Comparison of ENCODE assay signal across 8 cellular contexts in the genomic region with DNA sequence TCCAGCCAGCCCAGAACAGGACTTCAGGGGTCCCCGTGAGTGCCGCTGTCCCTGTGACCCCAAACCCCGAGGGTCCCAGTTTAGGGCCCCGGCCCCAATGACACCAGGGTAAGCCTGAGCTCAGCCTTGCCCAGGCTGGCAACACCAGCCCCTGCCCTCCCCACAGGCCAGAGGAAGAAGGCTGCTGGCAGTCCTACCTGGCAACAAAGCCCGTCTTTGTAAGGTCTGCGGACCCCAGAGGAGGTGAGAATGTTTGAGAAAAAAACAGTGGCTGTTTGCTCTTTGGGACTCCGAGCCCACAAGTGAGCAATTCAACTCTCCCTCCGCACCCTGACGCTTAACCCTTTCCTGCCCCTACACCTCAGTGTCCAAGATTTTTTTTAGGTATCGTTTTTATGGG. TPM values are rescaled to one million over a fixed set of nuclear protein-coding genes. Genes with fewer than 3 reads are reported as not detected.
A peak's percentile ranks its signal among the peaks of the same experiment; 100 is the strongest.
DNase-seq lines count a peak whose midpoint lies in the region; TF ChIP-seq lines count a peak whose summit lies in the region.

No MANE protein-coding gene starts in this region.

- TF ChIP-seq EP300 in tibial nerve (IDR thresholded peaks at IDR 0.05), result no peak

- CTCF ChIA-PET in CD8-positive, alpha-beta memory T cell (lab: Charles Lee), result interaction anchor here (0.6 to 1.7 kb wide), 4 partner anchors 26 to 312 kb away, joined by 3 to 6 read pairs (median 4); no protein-coding TSS in a partner anchor

- no peak overlapping the region for H2AK5ac ChIP-seq in mesendoderm (ENCODE audit: low read length)

- H3K4me3 ChIP-seq in CD8-positive, alpha-beta memory T cell (ENCODE audit: low read length), result peak overlapping the region; percentile 63
- peak overlapping the region; percentile 73 for H3K4me3 ChIP-seq in MG63
- peak overlapping the region; percentile 35 for H3K4me3 ChIP-seq in mesendoderm (ENCODE audit: low read length)
- peak overlapping the region; percentile 57 to 78 (median 75) for H3K4me3 ChIP-seq in tibial nerve

- POLR2A ChIA-PET in CD8-positive, alpha-beta memory T cell (lab: Charles Lee), result no interaction called here

- peak overlapping the region in 7 of 8 donors; percentile 41 to 90 (median 63) for H3K27ac Mint-ChIP-seq in CD8-positive, alpha-beta memory T cell

- peak overlapping the region; percentile 29 for H3K23ac ChIP-seq in mesendoderm (ENCODE audit: low read length)

- no peaks in the 10 kb centered on the region for H3K27me3 Mint-ChIP-seq in CD8-positive, alpha-beta memory T cell

- no peak for TF ChIP-seq POLR2A in tibial nerve (IDR thresholded peaks at IDR 0.05)

- H3K4me3 Mint-ChIP-seq in CD8-positive, alpha-beta memory T cell, result peak overlapping the region; percentile 77 to 89 (median 85)

- H3K9ac ChIP-seq in mesendoderm (ENCODE audit: low read length), result peak overlapping the region; percentile 82

- WGBS in mesendoderm (ENCODE audit: extremely low coverage, insufficient coverage, low lambda C conversion rate), result no CpG with 5 or more reads among the region's 10 CpGs
- WGBS in tibial nerve, 2 donors, result 1% methylated on average over 10 of the region's 10 CpGs

- no peak overlapping the region for H4K5ac ChIP-seq in mesendoderm (ENCODE audit: low read length)

- H3K9me3 Mint-ChIP-seq in CD8-positive, alpha-beta memory T cell, result no peaks in the 10 kb centered on the region

- peak overlapping the region; percentile 98 for H3K18ac ChIP-seq in mesendoderm (ENCODE audit: low read length)

- H3K4ac ChIP-seq in mesendoderm (ENCODE audit: low read depth, low read length), result peak overlapping the region; percentile 60

- H3K79me2 ChIP-seq in mesendoderm (ENCODE audit: control insufficient read depth, insufficient read depth, low read length), result peaks cover 56% of the 10 kb centered on the region

- H2BK15ac ChIP-seq in mesendoderm (replicated peaks; ENCODE audit: low read depth), result no peak overlapping the region

- peak overlapping the region; percentile 51 for H2BK120ac ChIP-seq in mesendoderm (ENCODE audit: low read depth, low read length)

- H3K56ac ChIP-seq in mesendoderm (ENCODE audit: low read length), result peak overlapping the region; percentile 87

- no peak overlapping the region for H2BK5ac ChIP-seq in mesendoderm (ENCODE audit: low read length)

- H3K79me1 ChIP-seq in mesendoderm (ENCODE audit: low read length), result peaks cover 8% of the 10 kb centered on the region

- peaks cover 24% of the 10 kb centered on the region for H3K4me1 ChIP-seq in CD8-positive, alpha-beta memory T cell (ENCODE audit: insufficient read depth, low read length)
- no peaks in the 10 kb centered on the region for H3K4me1 ChIP-seq in mesendoderm (ENCODE audit: control insufficient read depth, low read depth, low read length)
- peaks cover 0 to 46% (median 30%) of the 10 kb centered on the region in 4 donors for H3K4me1 ChIP-seq in tibial nerve

- H3K27me3 ChIP-seq in CD8-positive, alpha-beta memory T cell (ENCODE audit: insufficient read depth, low read length, poor library complexity, severe bottlenecking), result no peaks in the 10 kb centered on the region
- H3K27me3 ChIP-seq in MG63, result no peaks in the 10 kb centered on the region
- H3K27me3 ChIP-seq in mesendoderm (ENCODE audit: insufficient read depth, low read length, poor library complexity), result no peaks in the 10 kb centered on the region
- no peaks in the 10 kb centered on the region for H3K27me3 ChIP-seq in tibial nerve

- H3K9me3 ChIP-seq in CD8-positive, alpha-beta memory T cell (ENCODE audit: low read length), result no peaks in the 10 kb centered on the region
- H3K9me3 ChIP-seq in MG63 (no peaks in the 10 kb centered on the region), tibial nerve (no peaks in the 10 kb centered on the region)

- peak in 1 of 5 donors; percentile 17 for DNase-seq in CD8-positive, alpha-beta memory T cell
- DNase-seq in MG63, result no peak
- peak in 7 of 61 donors; percentile 38 to 71 (median 49) for DNase-seq in caudate nucleus (lab: John Stamatoyannopoulos, UW)
- DNase-seq in mesendoderm, result peak; percentile 56
- DNase-seq in tibial nerve (ENCODE audit: low spot score in 2 of 2), result no peak
- DNase-seq in islet precursor cell, result no peak
- DNase-seq in stimulated activated naive CD4-positive, alpha-beta T cell treated with Interleukin-2 at 50 U/mL for 16 hours (lab: John Stamatoyannopoulos, UW), result no peak
- DNase-seq in NCI-H146 (lab: John Stamatoyannopoulos, UW), result no peak

- no peak overlapping the region for H3K27ac ChIP-seq in CD8-positive, alpha-beta memory T cell (ENCODE audit: low read depth, low read length)
- H3K27ac ChIP-seq in caudate nucleus (ENCODE audit: low read depth, low read length) (peak overlapping the region; percentile 92), mesendoderm (ENCODE audit: low read depth, low read length) (peak overlapping the region; percentile 81), tibial nerve (peak overlapping the region; percentile 78 to 97 (median 85))

- H3K4me2 ChIP-seq in mesendoderm (ENCODE audit: low read length), result peak overlapping the region; percentile 35

- H3K36me3 Mint-ChIP-seq in CD8-positive, alpha-beta memory T cell, result peaks cover 0 to 1% (median 0%) of the 10 kb centered on the region in 3 donors

- no peak overlapping the region for H4K8ac ChIP-seq in mesendoderm (ENCODE audit: low read depth, low read length)

- H3K4me1 Mint-ChIP-seq in CD8-positive, alpha-beta memory T cell, result peaks cover 18 to 23% (median 20%) of the 10 kb centered on the region in 3 donors

- no peak for TF ChIP-seq CTCF in tibial nerve (IDR thresholded peaks at IDR 0.05)

- no peaks in the 10 kb centered on the region for H3K36me3 ChIP-seq in CD8-positive, alpha-beta memory T cell (ENCODE audit: insufficient read depth, low read length)
- H3K36me3 ChIP-seq in MG63 (peaks cover 4% of the 10 kb centered on the region; the same call in 1 of the 2 replicates), mesendoderm (ENCODE audit: control insufficient read depth, insufficient read depth, low read length) (peaks cover 6% of the 10 kb centered on the region), tibial nerve (peaks cover 0 to 24% (median 0%) of the 10 kb centered on the region in 3 donors)

RNA-seq across cellular contexts. Expression of gene CDK2AP1, which starts 1.7 kb away (rescaled TPM):
- total RNA-seq in CD8-positive, alpha-beta memory T cell, result 10 to 100 TPM; 56.3 to 57.7 TPM
- polyA plus RNA-seq in CD8-positive, alpha-beta memory T cell, result 9.1 TPM
- 145 and 192 TPM in 2 replicates for total RNA-seq in MG63 (2014; rRNA removed; shearing (Covaris generic); ENCODE audit: low replicate concordance)
- 398 TPM for polyA plus RNA-seq in mesendoderm (2013, experiment 1 of 2)
- 394 TPM for polyA plus RNA-seq in mesendoderm (2013, experiment 2 of 2)
- total RNA-seq in tibial nerve, result 10 to 100 TPM; 52.0 to 73.2 (median 66.8) TPM

RNA-seq across cellular contexts. Expression of gene MTRFR, which starts 36.7 kb away (rescaled TPM):
- 10 to 100 TPM; 26.6 TPM for total RNA-seq in CD8-positive, alpha-beta memory T cell
- polyA plus RNA-seq in CD8-positive, alpha-beta memory T cell, result 51.4 TPM
- 17.6 and 27.1 TPM in 2 replicates for total RNA-seq in MG63 (2014; rRNA removed; shearing (Covaris generic); ENCODE audit: low replicate concordance)
- polyA plus RNA-seq in mesendoderm (2013, experiment 1 of 2), result 8.7 TPM
- 9.2 TPM for polyA plus RNA-seq in mesendoderm (2013, experiment 2 of 2)
- total RNA-seq in tibial nerve, result 10 to 100 TPM; 10.0 to 13.8 (median 11.8) TPM

RNA-seq across cellular contexts. Expression of gene MPHOSPH9, which starts 37.0 kb away (rescaled TPM):
- total RNA-seq in CD8-positive, alpha-beta memory T cell, result 10 to 100 TPM; 67.3 to 74.8 TPM
- 31.0 TPM for polyA plus RNA-seq in CD8-positive, alpha-beta memory T cell
- total RNA-seq in MG63 (2014; rRNA removed; shearing (Covaris generic); ENCODE audit: low replicate concordance), result 16.0 and 20.7 TPM in 2 replicates
- polyA plus RNA-seq in mesendoderm (2013, experiment 1 of 2), result 17.9 TPM
- polyA plus RNA-seq in mesendoderm (2013, experiment 2 of 2), result 23.2 TPM
- 10 to 100 TPM; 24.1 to 35.2 (median 29.6) TPM for total RNA-seq in tibial nerve
